Comparison of ENCODE assay signal across 8 cellular contexts in genomic region chr11:64723117-64723906, GRCh38. TPM values are rescaled to one million over a fixed set of nuclear protein-coding genes. Genes with fewer than 3 reads are reported as not detected.
A peak's percentile ranks its signal among the peaks of the same experiment; 100 is the strongest.
DNase-seq lines count a peak whose midpoint lies in the region; ATAC-seq and TF ChIP-seq lines count a peak whose summit lies in the region.

NRXN2 (minus strand) TSS chr11:64723197; CDS start chr11:64713699, 9,498 bp downstream.

- H3K27me3 ChIP-seq in A673 (replicated peaks; ENCODE audit: insufficient read depth, low read depth, low read length, poor library complexity) (peaks cover 42% of the 10 kb centered on the region), right lobe of liver (no peaks in the 10 kb centered on the region)

- TF ChIP-seq CTCF in A673 (conservative IDR thresholded peaks at IDR 0.05; ENCODE audit: low read depth, low read length) (peak; percentile 100), right lobe of liver (IDR thresholded peaks at IDR 0.05) (peak; percentile 66 to 93 (median 81))

- peaks cover 12% of the 10 kb centered on the region for H3K36me3 Mint-ChIP-seq in dendritic cell treated with granulocyte-macrophage colony-stimulating factor and Interleukin-4, amounts not matched to agents 40 ng/mL and 50 ng/mL, for 4 days (ENCODE audit: low read depth)

- CTCF ChIA-PET in A673 (lab: Charles Lee) = no interaction called here

- H3K27ac ChIP-seq in A673 (ENCODE audit: low read depth, low read length, poor library complexity, severe bottlenecking) = peak within 1 kb of the TSS; percentile 61
- H3K27ac ChIP-seq in right lobe of liver = no peak within 1 kb of the TSS

- POLR2A ChIA-PET in A673 (lab: Charles Lee; ENCODE audit: low non-redundant PET) = no interaction called here

- ATAC-seq in GM18868 (IDR thresholded peaks at IDR 0.05; ENCODE audit: unreplicated experiment) (peak; percentile 83), HG03175 (IDR thresholded peaks at IDR 0.05; ENCODE audit: unreplicated experiment) (peak; percentile 83), right lobe of liver (peak; percentile 80 to 86 (median 84))

- H3K4me1 ChIP-seq in A673 (ENCODE audit: insufficient read depth, low read length, poor library complexity, severe bottlenecking) (peaks cover 8% of the 10 kb centered on the region), right lobe of liver (peaks cover 0 to 41% (median 11%) of the 10 kb centered on the region in 4 donors)

- intact Hi-C loops in A673 (cut with micrococcal nuclease; ENCODE audit: unreplicated experiment) = no loop called here
- intact Hi-C loops in dendritic cell treated with granulocyte-macrophage colony-stimulating factor and Interleukin-4, amounts not matched to agents 40 ng/mL and 50 ng/mL, for 4 days (cut with micrococcal nuclease) = loop anchor here (1.0 to 2.0 kb wide), 2 partner anchors 35 to 73 kb away; no protein-coding TSS in a partner anchor
- intact Hi-C loops in right lobe of liver (cut with DNase I) = no loop called here

- 34% methylated on average over 4 of the region's 66 CpGs for whole genome bisulfite sequencing in right lobe of liver (ENCODE audit: insufficient coverage, low coverage, low lambda C conversion rate, missing lambda C conversion rate)

- BruUV-seq in A673 (replicated peaks; lab: Mats Ljungman, UMichigan) = no TSS peak

- no peaks in the 10 kb centered on the region for H3K36me3 ChIP-seq in A673 (ENCODE audit: insufficient read depth, low read length, poor library complexity, severe bottlenecking)
- H3K36me3 ChIP-seq in right lobe of liver = no peaks in the 10 kb centered on the region

- H3K9me3 ChIP-seq in A673 (ENCODE audit: low read depth, low read length, poor library complexity, severe bottlenecking) = no peaks in the 10 kb centered on the region
- no peaks in the 10 kb centered on the region for H3K9me3 ChIP-seq in right lobe of liver

- H3K4me3 Mint-ChIP-seq in dendritic cell treated with granulocyte-macrophage colony-stimulating factor and Interleukin-4, amounts not matched to agents 40 ng/mL and 50 ng/mL, for 4 days = peak within 1 kb of the TSS; percentile 71

- no peaks in the 10 kb centered on the region for H3K9me3 Mint-ChIP-seq in dendritic cell treated with granulocyte-macrophage colony-stimulating factor and Interleukin-4, amounts not matched to agents 40 ng/mL and 50 ng/mL, for 4 days

- H3K27me3 Mint-ChIP-seq in dendritic cell treated with granulocyte-macrophage colony-stimulating factor and Interleukin-4, amounts not matched to agents 40 ng/mL and 50 ng/mL, for 4 days = peaks cover 43% of the 10 kb centered on the region

- TF ChIP-seq POLR2A in right lobe of liver (IDR thresholded peaks at IDR 0.05) = no peak

- DNase-seq in A673 (ENCODE audit: low spot score) (peak; percentile 93), NCI-H460 (ENCODE audit: extremely low read depth, low read depth) (peak; percentile 74), right lobe of liver (peak; percentile 77 to 89 (median 84))
- DNase-seq in activated CD4-positive, alpha-beta T cell treated with anti-CD3 and anti-CD28 coated beads, Interleukin-2, amount 50 U/mL, for 1 hour = peak; percentile 81
- DNase-seq in stimulated activated CD4-positive, alpha-beta T cell treated with anti-CD3 and anti-CD28 coated beads, Interleukin-4, amount 100 ng/mL, for 4 hours = peak; percentile 83 to 84

- no peak within 1 kb of the TSS for H3K27ac Mint-ChIP-seq in dendritic cell treated with granulocyte-macrophage colony-stimulating factor and Interleukin-4, amounts not matched to agents 40 ng/mL and 50 ng/mL, for 4 days

- peaks cover 23% of the 10 kb centered on the region for H3K4me1 Mint-ChIP-seq in dendritic cell treated with granulocyte-macrophage colony-stimulating factor and Interleukin-4, amounts not matched to agents 40 ng/mL and 50 ng/mL, for 4 days (ENCODE audit: low read depth)

- H3K4me3 ChIP-seq in A673 (ENCODE audit: low read depth, low read length, poor library complexity, severe bottlenecking) (peak within 1 kb of the TSS; percentile 75), right lobe of liver (peak within 1 kb of the TSS; percentile 48 to 63 (median 53))

RNA-seq across cellular contexts. Expression of gene NRXN2, which starts in this region (rescaled TPM):
- total RNA-seq in A673 (2021) (5.0 and 6.1 TPM in 2 replicates), right lobe of liver (1 to 10 TPM; 1.6 to 7.7 (median 2.3) TPM)
- 0.05 TPM in 1 of 2 replicates, not detected in the other for total RNA-seq in NCI-H460 (2014; rRNA removed; shearing (Covaris generic))
- polyA plus RNA-seq in NCI-H460 (2014; cell fraction: nucleus; rRNA removed) = not detected in 2 replicates

Comparison
In these comparisons a context has a peak if more than half of its experiments do, and no peak if none do; other contexts are left out.
1. Peak in DNase-seq in NCI-H460; RNA of the gene not detected or under 1 TPM.